1 cellular context compared by ENCODE assay signal in the genomic region with DNA sequence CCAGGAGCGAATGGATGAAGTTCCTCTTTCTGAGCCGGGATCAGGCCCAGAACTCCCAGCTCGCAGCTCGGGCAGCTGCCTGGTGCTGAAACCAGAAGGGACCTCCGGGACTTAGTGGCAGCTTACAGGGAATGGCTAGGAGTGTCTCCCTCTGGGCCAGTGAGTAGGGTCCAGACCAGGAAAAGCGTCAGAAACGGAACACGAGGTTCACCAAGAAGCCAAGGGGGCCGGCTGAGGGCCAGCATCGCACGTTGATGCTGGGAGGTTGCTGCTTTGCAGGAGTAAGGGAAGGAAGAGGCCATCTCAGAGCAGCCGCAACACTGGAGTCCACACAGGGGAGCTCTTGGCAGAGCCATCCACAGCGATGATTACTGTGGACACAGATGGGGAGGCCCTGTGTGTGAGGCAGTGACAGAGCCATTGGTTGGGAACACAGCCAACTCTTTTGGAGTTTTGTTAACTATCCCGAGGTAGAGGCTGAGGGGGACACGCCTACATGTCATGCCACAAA.
TF ChIP-seq lines count a peak whose summit lies in the region.

No MANE protein-coding gene starts in this region.

TF ChIP-seq in HEK293, 187 proteins besides CTCF, POLR2A, EP300 and RAD21 (continued from another document):
- peak; percentile 72 for TF ChIP-seq PRDM10 (tag by site-specific recombination; IDR thresholded peaks at IDR 0.05)
- TF ChIP-seq ZNF366 (tag by site-specific recombination; conservative IDR thresholded peaks at IDR 0.05) = no peak
TF ChIP-seq in HEK293: peak in this region for 5.
